ENCODE assay signal across 28 cellular contexts in genomic region chr12:60465060-60465459, GRCh38.
"Had no signal": no experiment of that assay in that cellular context is flagged by ENCODE, and none has a peak within 500 bp of the region (broad histone marks: within the 10 kb centered on the region; RNA-seq: fewer than 3 reads in every experiment).

No MANE protein-coding gene starts in this region.

- H3K9me3 ChIP-seq: stomach, suprapubic skin, testis, thoracic aorta, thyroid gland, tibial artery, tibial nerve, transverse colon, upper lobe of left lung, upper lobe of right lung, uterus, vagina had no signal

- ATAC-seq: stimulated activated effector memory CD8-positive, alpha-beta T cell treated with anti-CD3 and anti-CD28 coated beads, Interleukin-12 subunit alpha, Interleukin-12 subunit beta, amount 100 ng/mL, for 72 hours; stimulated activated memory B cell treated with anti-CD40 and anti-IgM and Interleukin-4, amounts not matched to agents 10 μg/mL and 1 μg/mL and 100 μg/mL, for 72 hours; stimulated activated naive B cell treated with anti-CD40 and anti-IgM and Interleukin-4, amounts not matched to agents 10 μg/mL and 1 μg/mL and 100 μg/mL, for 72 hours; stimulated activated naive CD8-positive, alpha-beta T cell treated with anti-CD3 and anti-CD28 coated beads, Interleukin-15, Interleukin-2, amounts not matched to agents 100 U/mL and 50 U/mL, for 24 hours; upper lobe of right lung had no signal

- H3K9me3 Mint-ChIP-seq: stimulated activated memory B cell treated with anti-CD40 and anti-IgM and Interleukin-4, amounts not matched to agents 10 μg/mL and 1 μg/mL and 100 μg/mL, for 72 hours; type B pancreatic cell had no signal

- H3K4me3 ChIP-seq: stomach, suprapubic skin, testis, thoracic aorta, thyroid gland, tibial artery, tibial nerve, transverse colon, upper lobe of left lung, upper lobe of right lung, uterus, vagina had no signal

- DNase-seq: stimulated activated CD4-positive, alpha-beta T cell treated with anti-CD3 and anti-CD28 coated beads, Interleukin-2, amount 100 ng/mL, for 48 hours; stimulated activated CD4-positive, alpha-beta T cell treated with anti-CD3 and anti-CD28 coated beads, Interleukin-4, amount 100 ng/mL, for 1 hour; stimulated activated CD4-positive, alpha-beta T cell treated with anti-CD3 and anti-CD28 coated beads, Interleukin-4, amount 100 ng/mL, for 24 hours; stimulated activated CD4-positive, alpha-beta T cell treated with anti-CD3 and anti-CD28 coated beads, Interleukin-4, amount 100 ng/mL, for 4 hours; stimulated activated CD8-positive, alpha-beta memory T cell treated with anti-CD3 and anti-CD28 coated beads, Interleukin-4, amount 100 ng/mL, for 48 hours; stimulated activated naive B cell treated with anti-CD40 and anti-IgM and Interleukin-4, amounts not matched to agents 10 μg/mL and 1 μg/mL and 100 μg/mL, for 72 hours; stimulated activated naive CD4-positive, alpha-beta T cell; stimulated activated naive CD4-positive, alpha-beta T cell treated with Interleukin-2 at 50 U/mL for 16 hours; stimulated activated naive CD8-positive, alpha-beta T cell treated with anti-CD3 and anti-CD28 coated beads, Interleukin-15, Interleukin-2, amounts not matched to agents 100 U/mL and 50 U/mL, for 24 hours; stomach; substantia nigra; testis; thyroid gland; tibial artery; transverse colon; trophoblast cell; upper lobe of left lung; upper lobe of right lung; uterus had no signal

- FAIRE-seq: urothelium cell line had no signal

- H3K4me1 ChIP-seq: stomach, suprapubic skin, testis, thyroid gland, tibial artery, tibial nerve, transverse colon, upper lobe of left lung, upper lobe of right lung, uterus, vagina had no signal

- H3K27ac ChIP-seq: stomach, suprapubic skin, testis, thoracic aorta, thyroid gland, tibial artery, tibial nerve, transverse colon, upper lobe of left lung, upper lobe of right lung, uterus, vagina had no signal

- H3K4me3 Mint-ChIP-seq: stimulated activated effector memory CD8-positive, alpha-beta T cell treated with anti-CD3 and anti-CD28 coated beads, Interleukin-12 subunit alpha, Interleukin-12 subunit beta, amount 100 ng/mL, for 72 hours; stimulated activated memory B cell treated with anti-CD40 and anti-IgM and Interleukin-4, amounts not matched to agents 10 μg/mL and 1 μg/mL and 100 μg/mL, for 72 hours; stimulated activated naive B cell treated with anti-CD40 and anti-IgM and Interleukin-4, amounts not matched to agents 10 μg/mL and 1 μg/mL and 100 μg/mL, for 72 hours; stimulated activated naive CD8-positive, alpha-beta T cell treated with anti-CD3 and anti-CD28 coated beads, Interleukin-15, Interleukin-2, amounts not matched to agents 100 ng/mL and 50 ng/mL, for 24 hours; type B pancreatic cell had no signal

- H3K27ac Mint-ChIP-seq: stimulated activated effector memory CD8-positive, alpha-beta T cell treated with anti-CD3 and anti-CD28 coated beads, Interleukin-12 subunit alpha, Interleukin-12 subunit beta, amount 100 ng/mL, for 72 hours; stimulated activated memory B cell treated with anti-CD40 and anti-IgM and Interleukin-4, amounts not matched to agents 10 μg/mL and 1 μg/mL and 100 μg/mL, for 72 hours; stimulated activated naive B cell treated with anti-CD40 and anti-IgM and Interleukin-4, amounts not matched to agents 10 μg/mL and 1 μg/mL and 100 μg/mL, for 72 hours; stimulated activated naive CD8-positive, alpha-beta T cell treated with anti-CD3 and anti-CD28 coated beads, Interleukin-15, Interleukin-2, amounts not matched to agents 100 ng/mL and 50 ng/mL, for 24 hours; type B pancreatic cell had no signal

- H3K27me3 Mint-ChIP-seq: stimulated activated memory B cell treated with anti-CD40 and anti-IgM and Interleukin-4, amounts not matched to agents 10 μg/mL and 1 μg/mL and 100 μg/mL, for 72 hours; stimulated activated naive B cell treated with anti-CD40 and anti-IgM and Interleukin-4, amounts not matched to agents 10 μg/mL and 1 μg/mL and 100 μg/mL, for 72 hours; stimulated activated naive CD8-positive, alpha-beta T cell treated with anti-CD3 and anti-CD28 coated beads, Interleukin-15, Interleukin-2, amounts not matched to agents 100 ng/mL and 50 ng/mL, for 24 hours; type B pancreatic cell had no signal

- H3K4me1 Mint-ChIP-seq: stimulated activated effector memory CD8-positive, alpha-beta T cell treated with anti-CD3 and anti-CD28 coated beads, Interleukin-12 subunit alpha, Interleukin-12 subunit beta, amount 100 ng/mL, for 72 hours; stimulated activated memory B cell treated with anti-CD40 and anti-IgM and Interleukin-4, amounts not matched to agents 10 μg/mL and 1 μg/mL and 100 μg/mL, for 72 hours; stimulated activated naive B cell treated with anti-CD40 and anti-IgM and Interleukin-4, amounts not matched to agents 10 μg/mL and 1 μg/mL and 100 μg/mL, for 72 hours had no signal

- H3K36me3 ChIP-seq: stomach, suprapubic skin, thoracic aorta, thyroid gland, tibial artery, tibial nerve, transverse colon, upper lobe of left lung, upper lobe of right lung, uterus, vagina had no signal

- H3K27me3 ChIP-seq: stomach, suprapubic skin, testis, thyroid gland, tibial artery, tibial nerve, transverse colon, upper lobe of left lung, upper lobe of right lung, uterus, vagina had no signal
